Comparison of ENCODE assay signal across 21 cellular contexts in genomic region chr12:14072952-14073351, GRCh38.
"Had no signal": no experiment of that assay in that cellular context is flagged by ENCODE, and none has a peak within 500 bp of the region (broad histone marks: within the 10 kb centered on the region; RNA-seq: fewer than 3 reads in every experiment).

No MANE protein-coding gene starts in this region.

- H3K4me1 ChIP-seq: colonic mucosa, parathyroid adenoma, sigmoid colon, thyroid gland had no signal

- H3K36me3 ChIP-seq: adrenal gland, colonic mucosa, sigmoid colon, thyroid gland had no signal

- H3K9ac ChIP-seq: parathyroid adenoma, SK-N-SH had no signal

- H3K9me3 ChIP-seq: colonic mucosa, SK-N-SH, thyroid gland had no signal

- H3K4me3 ChIP-seq: adrenal gland, colonic mucosa, dorsolateral prefrontal cortex, sigmoid colon, thyroid gland had no signal

- DNase-seq: activated CD4-positive, CD25-positive, alpha-beta regulatory T cell treated with anti-CD3 and anti-CD28 coated beads, Interleukin-2, amount 50 U/mL, for 72 hours; activated gamma-delta T cell treated with Interleukin-2 at 50 U/mL for 16 hours; activated T-cell treated with anti-CD3 and anti-CD28 coated beads, Interleukin-2, amount 50 U/mL, for 1 hour; adrenal gland; colonic mucosa; dorsolateral prefrontal cortex; effector memory CD8-positive, alpha-beta T cell; foreskin melanocyte; hypothalamus; natural killer cell; sigmoid colon; SK-N-SH; stimulated activated CD4-positive, alpha-beta T cell treated with anti-CD3 and anti-CD28 coated beads, Interleukin-4, amount 100 ng/mL, for 1 hour; stimulated activated naive CD8-positive, alpha-beta T cell treated with anti-CD3 and anti-CD28 coated beads, Interleukin-15, Interleukin-2, amounts not matched to agents 100 U/mL and 50 U/mL, for 24 hours; substantia nigra; T-cell; thyroid gland had no signal

- H3K27me3 ChIP-seq: adrenal gland, colonic mucosa, dorsolateral prefrontal cortex, sigmoid colon, thyroid gland had no signal

- H3K27ac ChIP-seq: colonic mucosa, dorsolateral prefrontal cortex, parathyroid adenoma, sigmoid colon, thyroid gland, VCaP had no signal

- ATAC-seq: activated naive CD4-positive, alpha-beta T cell treated with anti-CD3 and anti-CD28 coated beads, Interleukin-2, amount 50 U/mL, for 72 hours; effector memory CD8-positive, alpha-beta T cell; esophagus mucosa; natural killer cell; stimulated activated naive CD8-positive, alpha-beta T cell treated with anti-CD3 and anti-CD28 coated beads, Interleukin-15, Interleukin-2, amounts not matched to agents 100 U/mL and 50 U/mL, for 24 hours; T-cell had no signal
